In genomic region chr13:112748947-112749346, GRCh38 we compare ENCODE assay signal across 13 cellular contexts. TPM values are rescaled to one million over a fixed set of nuclear protein-coding genes. Genes with fewer than 3 reads are reported as not detected.
A peak's percentile ranks its signal among the peaks of the same experiment; 100 is the strongest.
DNase-seq lines count a peak whose midpoint lies in the region; ATAC-seq and TF ChIP-seq lines count a peak whose summit lies in the region.
"Had no signal": no experiment of that assay in that cellular context is flagged by ENCODE, and none has a peak within 500 bp of the region (broad histone marks: within the 10 kb centered on the region; RNA-seq: fewer than 3 reads in every experiment).

No MANE protein-coding gene starts in this region.

- no peak overlapping the region for H3K4me2 ChIP-seq in osteoblast (ENCODE audit: insufficient read depth, low read length)

- H2AFZ ChIP-seq in osteoblast (ENCODE audit: low read length) = no peak overlapping the region

- no peak overlapping the region for H3K4me3 ChIP-seq in right cardiac atrium (ENCODE audit: low read length)
- H3K4me3 ChIP-seq in osteoblast (ENCODE audit: insufficient read depth, low read length) = no peak overlapping the region

- H3K79me2 ChIP-seq in osteoblast (ENCODE audit: insufficient read depth, low read length) = peaks cover 3% of the 10 kb centered on the region

- no peaks in the 10 kb centered on the region for H3K27me3 ChIP-seq in right cardiac atrium (ENCODE audit: control insufficient read depth, insufficient read depth)
- H3K27me3 ChIP-seq in osteoblast (ENCODE audit: insufficient read depth, low read length) = no peaks in the 10 kb centered on the region
- H3K27me3 ChIP-seq: neutrophil had no signal

- H3K4me1 ChIP-seq in right cardiac atrium (ENCODE audit: control insufficient read depth, insufficient read depth, low read length) = peaks cover 2% of the 10 kb centered on the region
- peaks cover 5% of the 10 kb centered on the region for H3K4me1 ChIP-seq in osteoblast (ENCODE audit: insufficient read depth, low read length)

- peak; percentile 68 to 77 for ATAC-seq in right cardiac atrium
- ATAC-seq in HG03159 (IDR thresholded peaks at IDR 0.05; ENCODE audit: unreplicated experiment) = no peak
- ATAC-seq in GM21723 (IDR thresholded peaks at IDR 0.05; ENCODE audit: unreplicated experiment) = no peak

- no peak for TF ChIP-seq CTCF in AG09319 (IDR thresholded peaks at IDR 0.05; ENCODE audit: low read depth, low read length)
- TF ChIP-seq CTCF in osteoblast (IDR thresholded peaks at IDR 0.05; ENCODE audit: extremely low read depth, low read depth, low read length) = no peak

- intact Hi-C loops in right cardiac atrium (cut with DNase I) = no loop called here

- DNase-seq in AG09319 (ENCODE audit: extremely low read depth, low read depth) (peak; percentile 8), caudate nucleus (lab: John Stamatoyannopoulos, UW) (peak in 42 of 61 donors; percentile 6 to 71 (median 48)), right cardiac atrium (peak; percentile 75 to 89 (median 85)), osteoblast (ENCODE audit: insufficient read length, low spot score, missing footprints) (peak; percentile 59), UCSD-AML1 (lab: John Stamatoyannopoulos, UW; ENCODE audit: unreplicated experiment) (no peak)
- no peak for DNase-seq in effector CD4-positive, alpha-beta T cell
- DNase-seq: activated naive CD8-positive, alpha-beta T cell treated with anti-CD3 and anti-CD28 coated beads, Interleukin-2, amount 10 ng/mL, durations not matched to agents 7 days and 5 days; NCI-H1092 treated with DMSO at 0.1 percent for 48 hours; NCI-H226; OCI-M1 had no signal

- H3K36me3 ChIP-seq in osteoblast (ENCODE audit: insufficient read depth, low read length) = no peaks in the 10 kb centered on the region

- H4K20me1 ChIP-seq in osteoblast (ENCODE audit: insufficient read depth, low read length) = peaks cover 7% of the 10 kb centered on the region

- H3K9me3 ChIP-seq in right cardiac atrium (ENCODE audit: control insufficient read depth, low read length) = no peaks in the 10 kb centered on the region
- no peaks in the 10 kb centered on the region for H3K9me3 ChIP-seq in osteoblast (ENCODE audit: low read depth, low read length)
- H3K9me3 ChIP-seq: neutrophil had no signal

- H3K27ac ChIP-seq in caudate nucleus (ENCODE audit: low read depth, low read length) (peak overlapping the region; percentile 58), right cardiac atrium (ENCODE audit: low read length) (no peak overlapping the region), osteoblast (ENCODE audit: low read depth, low read length) (no peak overlapping the region)
- H3K27ac ChIP-seq: neutrophil had no signal

- 68% methylated on average over 12 of the region's 12 CpGs for WGBS in right cardiac atrium

RNA-seq across cellular contexts. Expression of gene ATP11A, which starts 59.1 kb away (rescaled TPM):
- total RNA-seq in right cardiac atrium = 100 to 1,000 TPM in 1 of 4 donors, 10 to 100 TPM in 3; 53.7 to 100 (median 87.8) TPM
- 19.5 TPM for polyA plus RNA-seq in right cardiac atrium
- 7.6 and 7.7 TPM in 2 replicates for total RNA-seq in osteoblast

Comparison
In these comparisons a context has a peak if more than half of its experiments do, and no peak if none do; other contexts are left out.
1. DNase-seq: peak in AG09319 (single experiment), caudate nucleus (42 of 61), right cardiac atrium (3 of 3) and osteoblast (single experiment); none in effector CD4-positive, alpha-beta T cell (single experiment) and UCSD-AML1 (single experiment).
2. ATAC-seq: peak in right cardiac atrium (2 of 2); none in HG03159 (single experiment) and GM21723 (single experiment).